Comparison of ENCODE assay signal across 8 cellular contexts in genomic region chr19:45423589-45424190, GRCh38. TPM values are rescaled to one million over a fixed set of nuclear protein-coding genes. Genes with fewer than 3 reads are reported as not detected.
DNase-seq lines count a peak whose midpoint lies in the region; ATAC-seq, FAIRE-seq and TF ChIP-seq lines count a peak whose summit lies in the region.

Gene ERCC1, minus strand, starts transcription at chr19:45423917. Its CDS starts 543 bp downstream, at chr19:45423374.

- no peak; a peak in 1 of 3 replicates for TF ChIP-seq EP300 in H1 (IDR thresholded peaks at IDR 0.05; ENCODE audit: borderline replicate concordance in 1 of 2, low read depth in 2 of 2, low read length in 2 of 2)

- no peak within 1 kb of the TSS for H2BK20ac ChIP-seq in H1 (ENCODE audit: low read length)

- H3K18ac ChIP-seq in H1 (ENCODE audit: extremely low read depth, low read length) (peak within 1 kb of the TSS; percentile 96), mesenchymal stem cell (ENCODE audit: low read depth in 1 of 2, low read length in 2 of 2) (peak within 1 kb of the TSS; percentile 92 to 99)

- no peaks in the 10 kb centered on the region for H3K9me3 Mint-ChIP-seq in CD4-positive, alpha-beta T cell

- peak within 1 kb of the TSS; percentile 96 for H2BK12ac ChIP-seq in H1 (ENCODE audit: low read depth, low read length)
- H2BK12ac ChIP-seq in mesenchymal stem cell (ENCODE audit: low read length in 2 of 2): peak within 1 kb of the TSS; percentile 22 to 94

- peaks cover 0 to 11% (median 6%) of the 10 kb centered on the region in 4 experiments; a peak in 6 of 7 replicates for H3K4me1 ChIP-seq in H1 (replicated peaks in 1 of 4; ENCODE audit: control insufficient read depth in 3 of 4, insufficient read depth in 4 of 4, low read length in 3 of 4)
- H3K4me1 ChIP-seq in mesenchymal stem cell (ENCODE audit: control insufficient read depth, insufficient read depth, low read depth, low read length): peaks cover 27% of the 10 kb centered on the region

- H2BK15ac ChIP-seq in H1 (ENCODE audit: low read length) (peak within 1 kb of the TSS; percentile 97; the same call in 1 of the 2 replicates), mesenchymal stem cell (ENCODE audit: low read depth, poor library complexity, severe bottlenecking) (peak within 1 kb of the TSS; percentile 87)

- intact Hi-C loops in CD4-positive, alpha-beta T cell (cut with DNase I, micrococcal nuclease): loop anchor here in 1 of 2 experiments (2.0 to 10.0 kb wide), 2 partner anchors 17 to 161 kb away; partner anchors contain the start of genes OPA3 and POLR1G

- peak within 1 kb of the TSS; percentile 95 to 98 for H3K4me2 ChIP-seq in H1 (ENCODE audit: insufficient read depth in 1 of 2, low read depth in 2 of 2, low read length in 2 of 2)
- H3K4me2 ChIP-seq in mesenchymal stem cell (ENCODE audit: low read length, poor library complexity, severe bottlenecking): peak within 1 kb of the TSS; percentile 78

- H3K27me3 ChIP-seq in CD4-positive, alpha-beta T cell (ENCODE audit: control insufficient read depth, insufficient read depth, low read length): peaks cover 5% of the 10 kb centered on the region
- H3K27me3 ChIP-seq in H1 (replicated peaks in 1 of 4; ENCODE audit: control insufficient read depth in 3 of 4, extremely low read depth in 1 of 4, insufficient read depth in 3 of 4, low read length in 3 of 4) (no peaks in the 10 kb centered on the region), mesenchymal stem cell (ENCODE audit: control insufficient read depth in 1 of 2, insufficient read depth in 1 of 2, low read length in 2 of 2) (no peaks in the 10 kb centered on the region)

- peak within 1 kb of the TSS; percentile 92 for H3K4me3 Mint-ChIP-seq in CD4-positive, alpha-beta T cell

- peak within 1 kb of the TSS; percentile 89 for H4K5ac ChIP-seq in H1 (ENCODE audit: insufficient read length, low read depth, low read length)

- H3K23ac ChIP-seq in H1 (ENCODE audit: insufficient read length) (no peak within 1 kb of the TSS), mesenchymal stem cell (ENCODE audit: low read length in 2 of 2) (peak within 1 kb of the TSS in 1 of 2 experiments; percentile 78)

- H3K4ac ChIP-seq in H1 (replicated peaks; ENCODE audit: insufficient read length, low read depth, low read length): peak within 1 kb of the TSS; percentile 95
- H3K4ac ChIP-seq in mesenchymal stem cell (ENCODE audit: low read depth in 1 of 2, low read length in 2 of 2): peak within 1 kb of the TSS; percentile 69 to 87

- TF ChIP-seq CTCF in CD4-positive, alpha-beta T cell (IDR thresholded peaks at IDR 0.05): no peak
- no peak for TF ChIP-seq CTCF in H1 (IDR thresholded peaks at IDR 0.05; ENCODE audit: control extremely low read depth in 1 of 3, insufficient read depth in 1 of 3, low read depth in 1 of 3, low read length in 3 of 3)

- peak within 1 kb of the TSS; percentile 84 for H3K56ac ChIP-seq in H1 (replicated peaks; ENCODE audit: insufficient read length, low read depth, low read length)

- H3K27me3 Mint-ChIP-seq in CD4-positive, alpha-beta T cell: peaks cover 9% of the 10 kb centered on the region

- POLR2A ChIA-PET in CD4-positive, alpha-beta T cell (lab: Charles Lee): interaction anchor here (1.0 kb wide), 2 partner anchors 18 to 55 kb away, joined by 3 read pairs; no protein-coding TSS in a partner anchor
- POLR2A ChIA-PET in H1 (lab: Charles Lee; ENCODE audit: partially characterized antibody): interaction anchor here (0.7 to 2.7 kb wide), 17 partner anchors 7 to 218 kb away, joined by 3 to 19 read pairs (median 4); partner anchors contain the start of genes FOSB and PPP1R13L

- H4K20me1 ChIP-seq in H1 (replicated peaks in 1 of 2; ENCODE audit: control insufficient read depth in 1 of 2, insufficient read depth in 2 of 2, low read length in 2 of 2): peaks cover 0 to 6% of the 10 kb centered on the region in 2 experiments

- peak in 6 of 10 experiments; percentile 36 to 73 (median 48) for DNase-seq in CD4-positive, alpha-beta T cell
- peak; percentile 86 for DNase-seq in NCI-H524 treated with DMSO at 0.1 percent for 48 hours (lab: John Stamatoyannopoulos, UW)
- peak; percentile 41 to 45 for DNase-seq in activated CD4-positive, alpha-beta T cell treated with anti-CD3 and anti-CD28 coated beads, Interleukin-2, amount 50 U/mL, for 4 hours
- peak; percentile 98 to 99 for DNase-seq in H1 (ENCODE audit: low read depth in 1 of 2, low spot score in 2 of 2)
- peak; percentile 97 for DNase-seq in mesenchymal stem cell
- DNase-seq in stimulated activated CD8-positive, alpha-beta memory T cell treated with anti-CD3 and anti-CD28 coated beads, Interleukin-4, amount 100 ng/mL, for 24 hours (ENCODE audit: low read depth): peak; percentile 79

- peak within 1 kb of the TSS; percentile 54 for H3K27ac ChIP-seq in CD4-positive, alpha-beta T cell (ENCODE audit: low read depth, low read length)
- H3K27ac ChIP-seq in H1 (ENCODE audit: low read depth, low read length): peak within 1 kb of the TSS; percentile 76
- peak within 1 kb of the TSS; percentile 93 for H3K27ac ChIP-seq in mesenchymal stem cell (ENCODE audit: low read length, poor library complexity, severe bottlenecking)

- H3K4me1 Mint-ChIP-seq in CD4-positive, alpha-beta T cell (ENCODE audit: low read depth): peaks cover 48% of the 10 kb centered on the region

- 1% methylated on average over 33 of the region's 37 CpGs; no CpG with 5 or more reads in 1 of the 2 experiments for WGBS in H1 (ENCODE audit: extremely low coverage in 1 of 2, insufficient coverage in 1 of 2, insufficient read length in 1 of 2, insufficient replicate concordance in 2 of 2, low coverage in 1 of 2, low lambda C conversion rate in 2 of 2, missing lambda C conversion rate in 1 of 2), 2 experiments
- under 1% methylated on average over 37 of the region's 37 CpGs for WGBS in mesenchymal stem cell

- peak; percentile 62 to 67; a peak in 2 of 3 replicates for TF ChIP-seq POLR2A in H1 (IDR thresholded peaks at IDR 0.05; ENCODE audit: control extremely low read depth in 1 of 2, low read depth in 2 of 2, low read length in 2 of 2)

- H2AK5ac ChIP-seq in H1 (ENCODE audit: low read depth, low read length): peak within 1 kb of the TSS; percentile 65; the same call in 1 of the 2 replicates
- H2AK5ac ChIP-seq in mesenchymal stem cell (ENCODE audit: low read length, severe bottlenecking): peak within 1 kb of the TSS; percentile 95

- CTCF ChIA-PET in CD4-positive, alpha-beta T cell (lab: Charles Lee): interaction anchor here (0.7 to 3.0 kb wide), 4 partner anchors 16 to 55 kb away, joined by 3 to 20 read pairs (median 8); no protein-coding TSS in a partner anchor
- CTCF ChIA-PET in H1 (lab: Charles Lee; ENCODE audit: partially characterized antibody): interaction anchor here (1.0 to 21.2 kb wide), 4 partner anchors 16 to 51 kb away, joined by 3 to 760 read pairs (median 6); partner anchors contain the start of genes FOSB and PPP1R13L

- no peak within 1 kb of the TSS for H3K14ac ChIP-seq in H1 (ENCODE audit: insufficient read length)
- H3K14ac ChIP-seq in mesenchymal stem cell (ENCODE audit: low read length in 2 of 2): peak within 1 kb of the TSS in 1 of 2 experiments; percentile 99

- FAIRE-seq in H1 (lab: Jason Lieb, UNC): no peak

- H3K36me3 Mint-ChIP-seq in CD4-positive, alpha-beta T cell (ENCODE audit: low read depth): peaks cover 32% of the 10 kb centered on the region

- H3K4me3 ChIP-seq in H1 (ENCODE audit: extremely low read depth in 1 of 4, insufficient read depth in 2 of 4, low read depth in 3 of 4, low read length in 4 of 4) (peak within 1 kb of the TSS; percentile 52 to 67 (median 64)), mesenchymal stem cell (ENCODE audit: insufficient read depth in 1 of 2, low read depth in 1 of 2, low read length in 2 of 2) (peak within 1 kb of the TSS; percentile 56 to 93)

- H3K23me2 ChIP-seq in H1 (ENCODE audit: low read depth, low read length): peaks cover 13% of the 10 kb centered on the region

- H2AFZ ChIP-seq in H1 (ENCODE audit: low read length): peak within 1 kb of the TSS; percentile 20; the same call in 1 of the 2 replicates
- H2AFZ ChIP-seq in mesenchymal stem cell (ENCODE audit: low read depth, low read length): peak within 1 kb of the TSS; percentile 48

- peaks cover 0 to 9% of the 10 kb centered on the region in 2 experiments; a peak in 1 of 4 replicates for H3K79me2 ChIP-seq in H1 (ENCODE audit: control insufficient read depth in 1 of 2, insufficient read depth in 2 of 2, low read length in 2 of 2)

- H3K36me3 ChIP-seq in H1 (ENCODE audit: control insufficient read depth in 2 of 4, insufficient read depth in 4 of 4, low read length in 3 of 4): peaks cover 0 to 10% (median 3%) of the 10 kb centered on the region in 4 experiments; a peak in 4 of 8 replicates
- H3K36me3 ChIP-seq in mesenchymal stem cell (ENCODE audit: control insufficient read depth in 1 of 2, insufficient read depth in 2 of 2, low read depth in 1 of 2, low read length in 2 of 2): peaks cover 22 to 30% of the 10 kb centered on the region in 2 experiments

- TF ChIP-seq RAD21 in H1 (IDR thresholded peaks at IDR 0.05 in 1 of 2, conservative IDR thresholded peaks at IDR 0.05 in 1 of 2; ENCODE audit: low read depth in 2 of 2, low read length in 2 of 2): no peak

- H2BK5ac ChIP-seq in H1 (ENCODE audit: low read depth, low read length): peak within 1 kb of the TSS; percentile 92
- peak within 1 kb of the TSS; percentile 39 for H2BK5ac ChIP-seq in mesenchymal stem cell (ENCODE audit: low read depth, low read length, poor library complexity, severe bottlenecking)

- peak within 1 kb of the TSS; percentile 80 for H3K27ac Mint-ChIP-seq in CD4-positive, alpha-beta T cell

- H3K9ac ChIP-seq in H1 (replicated peaks in 1 of 4; ENCODE audit: extremely low read depth in 1 of 4, low read depth in 3 of 4, low read length in 3 of 4): peak within 1 kb of the TSS; percentile 55 to 77 (median 58)
- H3K9ac ChIP-seq in mesenchymal stem cell (ENCODE audit: low read length): peak within 1 kb of the TSS; percentile 90

- peak within 1 kb of the TSS; percentile 93 for H4K91ac ChIP-seq in H1 (replicated peaks; ENCODE audit: insufficient read length, low read length)
- peak within 1 kb of the TSS; percentile 94 for H4K91ac ChIP-seq in mesenchymal stem cell (ENCODE audit: low read length)

- H2BK120ac ChIP-seq in H1 (replicated peaks; ENCODE audit: low read depth, low read length) (no peak within 1 kb of the TSS), mesenchymal stem cell (ENCODE audit: low read depth, low read length) (peak within 1 kb of the TSS; percentile 57)

- no peaks in the 10 kb centered on the region for H3K9me3 ChIP-seq in CD4-positive, alpha-beta T cell (ENCODE audit: control insufficient read depth, low read length)
- H3K9me3 ChIP-seq in H1 (ENCODE audit: insufficient read depth in 2 of 2, low read depth in 1 of 2, low read length in 1 of 2) (no peaks in the 10 kb centered on the region), mesenchymal stem cell (ENCODE audit: control insufficient read depth, low read length) (no peaks in the 10 kb centered on the region)

- H3K79me1 ChIP-seq in H1 (ENCODE audit: low read depth, low read length): peaks cover 2% of the 10 kb centered on the region; the same call in 1 of the 2 replicates
- H3K79me1 ChIP-seq in mesenchymal stem cell (replicated peaks; ENCODE audit: low read length, poor library complexity, severe bottlenecking): peaks cover 25% of the 10 kb centered on the region

- H4K8ac ChIP-seq in H1 (ENCODE audit: extremely low read depth, insufficient read depth, low read length): peak within 1 kb of the TSS; percentile 92; the same call in 1 of the 2 replicates
- peak within 1 kb of the TSS; percentile 93 for H4K8ac ChIP-seq in mesenchymal stem cell (ENCODE audit: low read length)

- ATAC-seq in CD4-positive, alpha-beta T cell (ENCODE audit: poor library complexity): peak; percentile 58
- ATAC-seq in GM19351 (IDR thresholded peaks at IDR 0.05; ENCODE audit: unreplicated experiment) (peak; percentile 58), HG03460 (IDR thresholded peaks at IDR 0.05; ENCODE audit: unreplicated experiment) (peak; percentile 61)

RNA-seq across cellular contexts. Expression of gene ERCC1, which starts in this region (rescaled TPM):
- 10 to 100 TPM; 32.5 to 32.6 TPM for total RNA-seq in CD4-positive, alpha-beta T cell
- 44.7 and 46.4 TPM in 2 replicates for total RNA-seq in H1 (2021; fragmentation: NEBNext Ultra II Directional; extraction: Animal tissue kit (Norgen Biotek cat#: 25700))
- polyA plus RNA-seq in H1 (2011; rRNA removed): 94.2 and 112 TPM in 2 replicates
- polyA plus RNA-seq in H1 (2011; cell fraction: cytosol; rRNA removed): 73.6 TPM
- polyA plus RNA-seq in H1 (2011; cell fraction: nucleus; rRNA removed): 104 TPM
- 44.6 to 60.9 TPM (median 54.2 TPM) in 4 replicates for polyA plus RNA-seq in H1 (2012, experiment 1 of 2)
- polyA plus RNA-seq in H1 (2012, experiment 2 of 2): 246 TPM
- 51.0 TPM for polyA plus RNA-seq in H1 (2013, experiment 1 of 2)
- 52.4 TPM for polyA plus RNA-seq in H1 (2013, experiment 2 of 2)
- 32.3 and 35.8 TPM in 2 replicates for polyA minus RNA-seq in H1 (2011; rRNA and poly(A)+ RNA removed)
- polyA minus RNA-seq in H1 (2011; cell fraction: cytosol; rRNA and poly(A)+ RNA removed): 33.8 TPM
- 31.2 TPM for polyA minus RNA-seq in H1 (2011; cell fraction: nucleus; rRNA and poly(A)+ RNA removed)
- polyA plus RNA-seq in mesenchymal stem cell (2013, experiment 1 of 2): 96.4 TPM
- polyA plus RNA-seq in mesenchymal stem cell (2013, experiment 2 of 2): 96.1 TPM

Comparison
In these comparisons a context has a peak if more than half of its experiments do, and no peak if none do; other contexts are left out.
1. Peak in every context shown above with its lines: DNase-seq, ATAC-seq, H3K4me3 ChIP-seq and H3K27ac ChIP-seq.
2. DNase-seq: peak in every context shown above with its lines; median percentile 98 in H1; 97 in mesenchymal stem cell; 86 in NCI-H524 treated with DMSO at 0.1 percent for 48 hours; 79 in stimulated activated CD8-positive, alpha-beta memory T cell treated with anti-CD3 and anti-CD28 coated beads, Interleukin-4, amount 100 ng/mL, for 24 hours; 48 in CD4-positive, alpha-beta T cell; 43 in activated CD4-positive, alpha-beta T cell treated with anti-CD3 and anti-CD28 coated beads, Interleukin-2, amount 50 U/mL, for 4 hours.